Comparison of ENCODE assay signal across 9 cellular contexts in genomic region chr20:39081255-39081654, GRCh38.
DNase-seq lines count a peak whose midpoint lies in the region; TF ChIP-seq lines count a peak whose summit lies in the region.
"Had no signal": no experiment of that assay in that cellular context is flagged by ENCODE, and none has a peak within 500 bp of the region (broad histone marks: within the 10 kb centered on the region; RNA-seq: fewer than 3 reads in every experiment).

No MANE protein-coding gene starts in this region.

- in situ Hi-C loops in SK-MEL-5 (cut with HindIII; ENCODE audit: low pct_unique_long_range_greater_than_20kb, low sequenced_read_pairs), result no loop called here
- in situ Hi-C loops in transverse colon (cut with MboI; ENCODE audit: low pct_ligation_motif_present in 1 of 4, low pct_unique_long_range_greater_than_20kb in 1 of 4, low sequenced_read_pairs in 3 of 4), result no loop called here

- H3K4me3 ChIP-seq in ovary (no peak overlapping the region), transverse colon (no peak overlapping the region)
- H3K4me3 ChIP-seq: BLaER1 treated with 17β-estradiol and CSF1 and Interleukin-3, amounts not matched to agents 10 nM and 100 nM had no signal

- DNase-seq in NCI-H2081 (lab: John Stamatoyannopoulos, UW) (peak; percentile 49 to 68), NCI-H2081 treated with DMSO at 0.1 percent for 48 hours (lab: John Stamatoyannopoulos, UW) (no peak), SK-MEL-5 (ENCODE audit: low read depth, low spot score) (peak; percentile 85), germinal center (ENCODE audit: low spot score) (peak; percentile 76), ovary (peak; percentile 42 to 73 (median 69)), transverse colon (peak; percentile 83)
- peak; percentile 74 for DNase-seq in activated gamma-delta T cell treated with anti-CD3 and anti-CD28 coated beads, Interleukin-2, amount 50 U/mL, for 16 hours (ENCODE audit: low read depth)

- TF ChIP-seq EP300 in ovary (IDR thresholded peaks at IDR 0.05), result no peak
- no peak for TF ChIP-seq EP300 in transverse colon (IDR thresholded peaks at IDR 0.05; ENCODE audit: low read depth)

- H3K36me3 ChIP-seq in ovary (no peaks in the 10 kb centered on the region), transverse colon (no peaks in the 10 kb centered on the region)
- H3K36me3 ChIP-seq: BLaER1 treated with 17β-estradiol and CSF1 and Interleukin-3, amounts not matched to agents 10 nM and 100 nM had no signal

- no peak overlapping the region for H3K27ac ChIP-seq in ovary
- no peak overlapping the region for H3K27ac ChIP-seq in transverse colon
- H3K27ac ChIP-seq: BLaER1 treated with 17β-estradiol and CSF1 and Interleukin-3, amounts not matched to agents 10 nM and 100 nM had no signal

- no peaks in the 10 kb centered on the region for H3K9me3 ChIP-seq in ovary
- H3K9me3 ChIP-seq in transverse colon, result no peaks in the 10 kb centered on the region

- 11 to 17% (median 14%) methylated on average over 5 of the region's 5 CpGs for WGBS in ovary, 3 donors
- 12 to 13% methylated on average over 4 to 5 of the region's 5 CpGs for WGBS in transverse colon (ENCODE audit: low coverage in 1 of 2), 2 donors

- H3K4me1 ChIP-seq in ovary (ENCODE audit: insufficient read depth) (no peaks in the 10 kb centered on the region), transverse colon (no peaks in the 10 kb centered on the region)

- intact Hi-C loops in ovary (cut with DNase I), result no loop called here
- intact Hi-C loops in transverse colon (cut with DNase I; ENCODE audit: low total_unique reads), result no loop called here

- peak; percentile 89 for TF ChIP-seq CTCF in LNCAP (IDR thresholded peaks at IDR 0.05)
- TF ChIP-seq CTCF in ovary (IDR thresholded peaks at IDR 0.05), result peak; percentile 28 to 55 (median 49)
- TF ChIP-seq CTCF in transverse colon (IDR thresholded peaks at IDR 0.05), result peak; percentile 78 to 94 (median 90)

- no peak for TF ChIP-seq POLR2A in ovary (IDR thresholded peaks at IDR 0.05)
- no peak for TF ChIP-seq POLR2A in transverse colon (IDR thresholded peaks at IDR 0.05)

- no peaks in the 10 kb centered on the region for H3K27me3 ChIP-seq in ovary
- peaks cover 11% of the 10 kb centered on the region for H3K27me3 ChIP-seq in transverse colon
- H3K27me3 ChIP-seq: BLaER1 treated with 17β-estradiol and CSF1 and Interleukin-3, amounts not matched to agents 10 nM and 100 nM had no signal
